Comparison of ENCODE assay signal across 16 cellular contexts in genomic region chr12:47028981-47029708, GRCh38. TPM values are rescaled to one million over a fixed set of nuclear protein-coding genes. Genes with fewer than 3 reads are reported as not detected.
DNase-seq lines count a peak whose midpoint lies in the region; ATAC-seq, FAIRE-seq and TF ChIP-seq lines count a peak whose summit lies in the region.
"Had no signal": no experiment of that assay in that cellular context is flagged by ENCODE, and none has a peak within 500 bp of the region (broad histone marks: within the 10 kb centered on the region; RNA-seq: fewer than 3 reads in every experiment).

No MANE protein-coding gene starts in this region.

- no peak for TF ChIP-seq CTCF in endothelial cell of umbilical vein (IDR thresholded peaks at IDR 0.05; ENCODE audit: extremely low read depth in 1 of 2, insufficient read depth in 1 of 2, low read depth in 1 of 2, low read length in 2 of 2)
- TF ChIP-seq CTCF in A673 (conservative IDR thresholded peaks at IDR 0.05; ENCODE audit: low read depth, low read length) = no peak

- no peak overlapping the region for H3K9ac ChIP-seq in endothelial cell of umbilical vein (replicated peaks; ENCODE audit: extremely low read depth, insufficient read depth, low read length)
- H3K9ac ChIP-seq: BLaER1 treated with 17β-estradiol and CSF1 and Interleukin-3, amounts not matched to agents 10 nM and 100 nM had no signal

- no peaks in the 10 kb centered on the region for H3K9me1 ChIP-seq in endothelial cell of umbilical vein (replicated peaks; ENCODE audit: control insufficient read depth, extremely low read depth, insufficient read depth, low read length)

- peaks cover 8% of the 10 kb centered on the region for H3K4me1 ChIP-seq in SJSA1 (replicated peaks)
- no peaks in the 10 kb centered on the region for H3K4me1 ChIP-seq in endothelial cell of umbilical vein (ENCODE audit: control insufficient read depth, extremely low read depth, insufficient read depth, low read length)
- H3K4me1 ChIP-seq in A673 (ENCODE audit: insufficient read depth, low read length, poor library complexity, severe bottlenecking) = no peaks in the 10 kb centered on the region

- FAIRE-seq in endothelial cell of umbilical vein (lab: Jason Lieb, UNC) = no peak
- FAIRE-seq: GM12878, GM18507, H54 had no signal

- no peak overlapping the region for H3K27ac ChIP-seq in SJSA1
- no peak overlapping the region for H3K27ac ChIP-seq in endothelial cell of umbilical vein (ENCODE audit: insufficient read depth, low read depth, low read length)
- H3K27ac ChIP-seq in A673 (ENCODE audit: low read depth, low read length, poor library complexity, severe bottlenecking) = no peak overlapping the region
- H3K27ac ChIP-seq: 22Rv1; BLaER1 treated with 17β-estradiol and CSF1 and Interleukin-3, amounts not matched to agents 10 nM and 100 nM had no signal

- no peak for ATAC-seq in activated naive CD8-positive, alpha-beta T cell treated with anti-CD3 and anti-CD28 coated beads, Interleukin-2, amount 50 U/mL, for 24 hours
- no peak for ATAC-seq in HG02678 (IDR thresholded peaks at IDR 0.05; ENCODE audit: unreplicated experiment)
- ATAC-seq: GM12878 had no signal

- BruUV-seq in endothelial cell of umbilical vein (replicated peaks; lab: Mats Ljungman, UMichigan) (no TSS peak), A673 (replicated peaks; lab: Mats Ljungman, UMichigan) (no TSS peak)

- no peak overlapping the region for H2AFZ ChIP-seq in endothelial cell of umbilical vein (ENCODE audit: low read depth, low read length)

- no peaks in the 10 kb centered on the region; the same call in 1 of the 2 replicates for H3K27me3 ChIP-seq in SJSA1 (replicated peaks)
- no peaks in the 10 kb centered on the region for H3K27me3 ChIP-seq in endothelial cell of umbilical vein (ENCODE audit: control insufficient read depth in 2 of 2, insufficient read depth in 2 of 2, low read length in 2 of 2)
- no peaks in the 10 kb centered on the region for H3K27me3 ChIP-seq in A673 (replicated peaks; ENCODE audit: insufficient read depth, low read depth, low read length, poor library complexity)
- H3K27me3 ChIP-seq: BLaER1 treated with 17β-estradiol and CSF1 and Interleukin-3, amounts not matched to agents 10 nM and 100 nM had no signal

- H3K4me3 Mint-ChIP-seq in activated naive CD8-positive, alpha-beta T cell treated with anti-CD3 and anti-CD28 coated beads, Interleukin-2, amount 50 U/mL, for 24 hours = no peak overlapping the region
- no peak overlapping the region for H3K4me3 Mint-ChIP-seq in activated naive CD8-positive, alpha-beta T cell treated with anti-CD3 and anti-CD28 coated beads for 36 hours
- H3K4me3 Mint-ChIP-seq: CD4-positive, CD25-positive, alpha-beta regulatory T cell had no signal

- intact Hi-C loops in endothelial cell of umbilical vein (cut with micrococcal nuclease) (no loop called here), A673 (cut with micrococcal nuclease; ENCODE audit: unreplicated experiment) (loop anchor here (10.0 kb wide), 1 partner anchor 874 kb away; no protein-coding TSS in a partner anchor)

- no peaks in the 10 kb centered on the region for H3K36me3 Mint-ChIP-seq in activated naive CD8-positive, alpha-beta T cell treated with anti-CD3 and anti-CD28 coated beads, Interleukin-2, amount 50 U/mL, for 24 hours (ENCODE audit: low read depth)
- no peaks in the 10 kb centered on the region for H3K36me3 Mint-ChIP-seq in activated naive CD8-positive, alpha-beta T cell treated with anti-CD3 and anti-CD28 coated beads for 36 hours
- H3K36me3 Mint-ChIP-seq: CD4-positive, CD25-positive, alpha-beta regulatory T cell had no signal

- POLR2A ChIA-PET in endothelial cell of umbilical vein (lab: Charles Lee) = no interaction called here
- POLR2A ChIA-PET in A673 (lab: Charles Lee; ENCODE audit: low non-redundant PET) = no interaction called here

- peaks cover 23% of the 10 kb centered on the region for H3K4me1 Mint-ChIP-seq in activated naive CD8-positive, alpha-beta T cell treated with anti-CD3 and anti-CD28 coated beads, Interleukin-2, amount 50 U/mL, for 24 hours
- peaks cover 17% of the 10 kb centered on the region for H3K4me1 Mint-ChIP-seq in activated naive CD8-positive, alpha-beta T cell treated with anti-CD3 and anti-CD28 coated beads for 36 hours

- H3K79me2 ChIP-seq in endothelial cell of umbilical vein (ENCODE audit: control insufficient read depth, insufficient read depth, low read length) = no peaks in the 10 kb centered on the region

- H3K4me2 ChIP-seq in endothelial cell of umbilical vein (ENCODE audit: insufficient read depth, low read length) = no peak overlapping the region
- H3K4me2 ChIP-seq: BLaER1 treated with 17β-estradiol and CSF1 and Interleukin-3, amounts not matched to agents 10 nM and 100 nM had no signal

- 0 out of 2 replicates have a peak, but pooled peaks cover 4% of the 10 kb centered on the region for H3K9me3 ChIP-seq in SJSA1 (replicated peaks)
- H3K9me3 ChIP-seq in endothelial cell of umbilical vein (replicated peaks; ENCODE audit: control insufficient read depth, insufficient read depth, low read length) = no peaks in the 10 kb centered on the region
- H3K9me3 ChIP-seq in A673 (ENCODE audit: low read depth, low read length, poor library complexity, severe bottlenecking) = no peaks in the 10 kb centered on the region
- H3K9me3 ChIP-seq: BLaER1 treated with 17β-estradiol and CSF1 and Interleukin-3, amounts not matched to agents 10 nM and 100 nM had no signal

- H3K36me3 ChIP-seq in SJSA1 (no peaks in the 10 kb centered on the region), endothelial cell of umbilical vein (ENCODE audit: control insufficient read depth in 2 of 2, extremely low read depth in 1 of 2, insufficient read depth in 2 of 2, low read length in 2 of 2) (no peaks in the 10 kb centered on the region), A673 (ENCODE audit: insufficient read depth, low read length, poor library complexity, severe bottlenecking) (no peaks in the 10 kb centered on the region)
- H3K36me3 ChIP-seq: BLaER1 treated with 17β-estradiol and CSF1 and Interleukin-3, amounts not matched to agents 10 nM and 100 nM had no signal

- H3K9me3 Mint-ChIP-seq in activated naive CD8-positive, alpha-beta T cell treated with anti-CD3 and anti-CD28 coated beads, Interleukin-2, amount 50 U/mL, for 24 hours = no peaks in the 10 kb centered on the region
- no peaks in the 10 kb centered on the region for H3K9me3 Mint-ChIP-seq in activated naive CD8-positive, alpha-beta T cell treated with anti-CD3 and anti-CD28 coated beads for 36 hours
- H3K9me3 Mint-ChIP-seq: CD4-positive, CD25-positive, alpha-beta regulatory T cell had no signal

- peak overlapping the region; percentile 12 for H3K27ac Mint-ChIP-seq in activated naive CD8-positive, alpha-beta T cell treated with anti-CD3 and anti-CD28 coated beads, Interleukin-2, amount 50 U/mL, for 24 hours
- H3K27ac Mint-ChIP-seq in activated naive CD8-positive, alpha-beta T cell treated with anti-CD3 and anti-CD28 coated beads for 36 hours = no peak overlapping the region
- H3K27ac Mint-ChIP-seq: CD4-positive, CD25-positive, alpha-beta regulatory T cell had no signal

- CTCF ChIA-PET in endothelial cell of umbilical vein (lab: Charles Lee) = interaction anchor here (1.0 to 1.3 kb wide), 3 partner anchors 42 to 369 kb away, joined by 3 to 7 read pairs (median 4); no protein-coding TSS in a partner anchor
- CTCF ChIA-PET in A673 (lab: Charles Lee) = no interaction called here

- H4K20me1 ChIP-seq in endothelial cell of umbilical vein (replicated peaks; ENCODE audit: control insufficient read depth, extremely low read depth, insufficient read depth, low read length) = no peaks in the 10 kb centered on the region
- H4K20me1 ChIP-seq: BLaER1 treated with 17β-estradiol and CSF1 and Interleukin-3, amounts not matched to agents 10 nM and 100 nM had no signal

- H3K4me3 ChIP-seq in SJSA1 (no peak overlapping the region), endothelial cell of umbilical vein (replicated peaks in 1 of 3; ENCODE audit: insufficient read depth in 1 of 3, low read depth in 1 of 3, low read length in 3 of 3) (no peak overlapping the region), A673 (ENCODE audit: low read depth, low read length, poor library complexity, severe bottlenecking) (no peak overlapping the region)
- H3K4me3 ChIP-seq: BLaER1 treated with 17β-estradiol and CSF1 and Interleukin-3, amounts not matched to agents 10 nM and 100 nM; GM12878 had no signal

- H3K27me3 Mint-ChIP-seq in activated naive CD8-positive, alpha-beta T cell treated with anti-CD3 and anti-CD28 coated beads, Interleukin-2, amount 50 U/mL, for 24 hours = peaks cover 2% of the 10 kb centered on the region
- peaks cover 4% of the 10 kb centered on the region for H3K27me3 Mint-ChIP-seq in activated naive CD8-positive, alpha-beta T cell treated with anti-CD3 and anti-CD28 coated beads for 36 hours

- dilution Hi-C loops in endothelial cell of umbilical vein (cut with MboI; ENCODE audit: extremely low pct_ligation_motif_present, low sequenced_read_pairs) = no loop called here

- no peak for TF ChIP-seq POLR2A in endothelial cell of umbilical vein (IDR thresholded peaks at IDR 0.05; ENCODE audit: low read depth, low read length)

- no peak for DNase-seq in activated naive CD8-positive, alpha-beta T cell treated with anti-CD3 and anti-CD28 coated beads, Interleukin-2, amount 50 U/mL, for 24 hours
- no peak for DNase-seq in activated naive CD8-positive, alpha-beta T cell treated with anti-CD3 and anti-CD28 coated beads for 36 hours
- DNase-seq in HT1080 (ENCODE audit: low read depth) = peak; percentile 24
- DNase-seq in SJSA1 (ENCODE audit: low read depth in 1 of 2, low spot score in 2 of 2) = peak; percentile 63 to 66
- DNase-seq in endothelial cell of umbilical vein (ENCODE audit: low read depth, low spot score) = no peak
- DNase-seq in A673 (ENCODE audit: low spot score) = no peak
- DNase-seq in midbrain (lab: John Stamatoyannopoulos, UW) = no peak
- DNase-seq: ACHN; CD4-positive, CD25-positive, alpha-beta regulatory T cell; DMS53 had no signal

RNA-seq across cellular contexts. Expression of gene PCED1B, which starts 50.3 kb away (rescaled TPM):
- 100 to 1,000 TPM; 117 TPM for total RNA-seq in activated naive CD8-positive, alpha-beta T cell treated with anti-CD3 and anti-CD28 coated beads for 36 hours
- 0.24 and 0.50 TPM in 2 replicates for total RNA-seq in HT1080 (2014; rRNA removed; shearing (Covaris generic))
- 3.2 and 3.7 TPM in 2 replicates for polyA plus RNA-seq in HT1080 (2015; cell fraction: cytosol; rRNA removed)
- polyA plus RNA-seq in HT1080 (2015; cell fraction: nucleus; rRNA removed) = 5.3 and 7.8 TPM in 2 replicates
- 0.39 and 13.1 TPM in 2 replicates for total RNA-seq in SJSA1 (2014; rRNA removed; shearing (Covaris generic))
- total RNA-seq in endothelial cell of umbilical vein (1.5 and 2.6 TPM in 2 replicates), A673 (2021) (2.1 and 3.1 TPM in 2 replicates)
- 1.7 TPM in 2 replicates for polyA plus RNA-seq in endothelial cell of umbilical vein
- polyA plus RNA-seq in endothelial cell of umbilical vein (2011; cell fraction: cytosol; rRNA removed) = 0.61 and 0.78 TPM in 2 replicates
- polyA plus RNA-seq in endothelial cell of umbilical vein (2011; cell fraction: nucleus; rRNA removed) = 2.5 and 2.7 TPM in 2 replicates
- 1.7 and 2.4 TPM in 2 replicates for polyA plus RNA-seq in endothelial cell of umbilical vein (2012)
- 0.49 and 1.4 TPM in 2 replicates for polyA minus RNA-seq in endothelial cell of umbilical vein
- polyA minus RNA-seq in endothelial cell of umbilical vein (2011; cell fraction: cytosol; rRNA and poly(A)+ RNA removed) = 0.72 TPM
- polyA minus RNA-seq in endothelial cell of umbilical vein (2011; cell fraction: nucleus; rRNA and poly(A)+ RNA removed) = 1.2 and 1.4 TPM in 2 replicates

RNA-seq across cellular contexts. Expression of gene AMIGO2, which starts 50.6 kb away (rescaled TPM):
- 10 to 100 TPM; 19.0 to 20.6 TPM for total RNA-seq in activated naive CD8-positive, alpha-beta T cell treated with anti-CD3 and anti-CD28 coated beads for 36 hours
- total RNA-seq in HT1080 (2014; rRNA removed; shearing (Covaris generic)) = 134 and 138 TPM in 2 replicates
- polyA plus RNA-seq in HT1080 (2015; cell fraction: cytosol; rRNA removed) = 178 and 200 TPM in 2 replicates
- polyA plus RNA-seq in HT1080 (2015; cell fraction: nucleus; rRNA removed) = 286 and 294 TPM in 2 replicates
- total RNA-seq in SJSA1 (2014; rRNA removed; shearing (Covaris generic)) = 19.0 and 19.3 TPM in 2 replicates
- total RNA-seq in endothelial cell of umbilical vein (7.5 and 8.7 TPM in 2 replicates), A673 (2021) (10.9 and 16.7 TPM in 2 replicates)
- 4.1 and 5.4 TPM in 2 replicates for polyA plus RNA-seq in endothelial cell of umbilical vein
- polyA plus RNA-seq in endothelial cell of umbilical vein (2011; cell fraction: cytosol; rRNA removed) = 4.7 TPM in 2 replicates
- polyA plus RNA-seq in endothelial cell of umbilical vein (2011; cell fraction: nucleus; rRNA removed) = 14.5 and 19.4 TPM in 2 replicates
- polyA plus RNA-seq in endothelial cell of umbilical vein (2012) = 14.1 and 22.6 TPM in 2 replicates
- 6.4 and 7.3 TPM in 2 replicates for polyA minus RNA-seq in endothelial cell of umbilical vein
- polyA minus RNA-seq in endothelial cell of umbilical vein (2011; cell fraction: cytosol; rRNA and poly(A)+ RNA removed) = 2.5 TPM
- 4.4 and 7.6 TPM in 2 replicates for polyA minus RNA-seq in endothelial cell of umbilical vein (2011; cell fraction: nucleus; rRNA and poly(A)+ RNA removed)

Comparison
In these comparisons a context has a peak if more than half of its experiments do, and no peak if none do; other contexts are left out.
1. DNase-seq: peak in HT1080 (single experiment) and SJSA1 (2 of 2); none in activated naive CD8-positive, alpha-beta T cell treated with anti-CD3 and anti-CD28 coated beads, Interleukin-2, amount 50 U/mL, for 24 hours (single experiment), activated naive CD8-positive, alpha-beta T cell treated with anti-CD3 and anti-CD28 coated beads for 36 hours (single experiment), endothelial cell of umbilical vein (single experiment), A673 (single experiment) and midbrain (single experiment).